2 cellular contexts compared by ENCODE assay signal in genomic region chr19:51101171-51101865, GRCh38.
TF ChIP-seq lines count a peak whose summit lies in the region.

No MANE protein-coding gene starts in this region.

TF ChIP-seq in IMR-90, 13 proteins besides CTCF, POLR2A, EP300 and RAD21:
- no peak for TF ChIP-seq MAFK (IDR thresholded peaks at IDR 0.05; ENCODE audit: low read depth, low read length)
- no peak for TF ChIP-seq FOS (IDR thresholded peaks at IDR 0.05; ENCODE audit: low read depth, low read length)
- TF ChIP-seq MXI1 (IDR thresholded peaks at IDR 0.05; ENCODE audit: borderline replicate concordance, low read depth, low read length) = no peak
- 0 out of 2 replicates have a peak, but pooled peaks have one; percentile 3 for TF ChIP-seq CEBPB (IDR thresholded peaks at IDR 0.05; ENCODE audit: low read depth, low read length)
TF ChIP-seq in IMR-90: peak in this region for 1.

TF ChIP-seq in GM12891, 5 proteins besides CTCF, POLR2A, EP300 and RAD21:
- no peak for TF ChIP-seq SPI1 (IDR thresholded peaks at IDR 0.05; ENCODE audit: low read depth, low read length)
- TF ChIP-seq POU2F2 (IDR thresholded peaks at IDR 0.05; ENCODE audit: low read depth, low read length) = no peak
- no peak for TF ChIP-seq PAX5 (IDR thresholded peaks at IDR 0.05; ENCODE audit: insufficient read depth, low read length, severe bottlenecking)
- no peak for TF ChIP-seq POLR2AphosphoS5 (IDR thresholded peaks at IDR 0.05; ENCODE audit: low read depth, low read length)
- TF ChIP-seq TAF1 (IDR thresholded peaks at IDR 0.05; ENCODE audit: low read depth, low read length) = no peak
